In genomic region chr2:58545300-58546280, GRCh38 we compare ENCODE assay signal across 33 cellular contexts.
DNase-seq lines count a peak whose midpoint lies in the region; ATAC-seq, FAIRE-seq and TF ChIP-seq lines count a peak whose summit lies in the region.
"Had no signal": no experiment of that assay in that cellular context is flagged by ENCODE, and none has a peak within 500 bp of the region (broad histone marks: within the 10 kb centered on the region; RNA-seq: fewer than 3 reads in every experiment).

No MANE protein-coding gene starts in this region.

- H3K27me3 ChIP-seq in smooth muscle cell (ENCODE audit: low read depth), result no peaks in the 10 kb centered on the region
- H3K27me3 ChIP-seq: BE2C had no signal

- H2AFZ ChIP-seq in smooth muscle cell (ENCODE audit: low read depth), result no peak overlapping the region
- H2AFZ ChIP-seq: GM23248 had no signal

- no peaks in the 10 kb centered on the region for H3K79me2 ChIP-seq in smooth muscle cell (ENCODE audit: low read depth)

- DNase-seq in stimulated activated CD4-positive, alpha-beta T cell treated with anti-CD3 and anti-CD28 coated beads, Interleukin-12 subunit alpha, Interleukin-12 subunit beta, amount 100 ng/mL, for 4 hours, result no peak
- no peak for DNase-seq in NCI-H345 treated with DMSO at 0.1 percent for 48 hours (lab: John Stamatoyannopoulos, UW; ENCODE audit: unreplicated experiment)
- no peak for DNase-seq in smooth muscle cell (lab: John Stamatoyannopoulos, UW; ENCODE audit: unreplicated experiment)
- DNase-seq in activated CD8-positive, alpha-beta memory T cell treated with anti-CD3 and anti-CD28 coated beads, Interleukin-2, amount 50 U/mL, for 4 hours, result no peak
- DNase-seq: ACHN; BE2C; CD8-positive, alpha-beta memory T cell; DMS 273 treated with DMSO at 0.1 percent for 48 hours; DMS79; EL; GF-D8; GM23248; KBM-7; MV-4-11; NCI-H1105; NCI-H146; NCI-H2029; NCI-H446 treated with DMSO at 0.1 percent for 48 hours; NCI-H526; NCI-H82; NK-92 treated with Interleukin-12 subunit alpha and Interleukin-12 subunit beta, amount 100 ng/mL, for 24 hours; PC-3; SK-N-SH; SW 1271; T-helper 2 cell had no signal

- H3K9ac ChIP-seq in smooth muscle cell (ENCODE audit: low read depth), result no peak overlapping the region
- H3K9ac ChIP-seq: GM23248, SK-N-SH had no signal

- no peak overlapping the region for H3K27ac ChIP-seq in smooth muscle cell (ENCODE audit: low read depth)
- H3K27ac ChIP-seq: 22Rv1, GM23248 had no signal

- H3K4me3 ChIP-seq in smooth muscle cell, result no peak overlapping the region
- H3K4me3 ChIP-seq: GM23248, HAP-1 had no signal

- H3F3A ChIP-seq in smooth muscle cell (ENCODE audit: low read depth), result peaks cover 5% of the 10 kb centered on the region

- peak; percentile 70 for ATAC-seq in GM21717 (IDR thresholded peaks at IDR 0.05; ENCODE audit: unreplicated experiment)
- peak; percentile 47 for ATAC-seq in HG02870 (IDR thresholded peaks at IDR 0.05; ENCODE audit: unreplicated experiment)
- peak; percentile 54 for ATAC-seq in HG03469 (IDR thresholded peaks at IDR 0.05; ENCODE audit: unreplicated experiment)
- ATAC-seq: PC-3 had no signal

- no peaks in the 10 kb centered on the region for H3K36me3 ChIP-seq in smooth muscle cell (ENCODE audit: low read depth)
- H3K36me3 ChIP-seq: BE2C, HAP-1 had no signal

- no peak for TF ChIP-seq CTCF in smooth muscle cell (IDR thresholded peaks at IDR 0.05; ENCODE audit: borderline replicate concordance, insufficient read depth, poor library complexity, severe bottlenecking)

- peaks cover 13% of the 10 kb centered on the region for H3K4me1 ChIP-seq in smooth muscle cell (ENCODE audit: low read depth)
- H3K4me1 ChIP-seq: BE2C had no signal

- no peaks in the 10 kb centered on the region for H3K9me3 ChIP-seq in smooth muscle cell (replicated peaks; ENCODE audit: low read depth)
- H3K9me3 ChIP-seq: BE2C, HAP-1, SK-N-SH had no signal

- H4K20me1 ChIP-seq in smooth muscle cell (ENCODE audit: low read depth), result no peaks in the 10 kb centered on the region

- no peak overlapping the region for H3K4me2 ChIP-seq in smooth muscle cell
- H3K4me2 ChIP-seq: SK-N-SH had no signal

- WGBS in smooth muscle cell (ENCODE audit: low lambda C conversion rate), result 94% methylated on average over 3 of the region's 3 CpGs

- FAIRE-seq in G401.6 (lab: Jason Lieb, UNC), result peak; percentile 98
- FAIRE-seq: GM12892, HTR-8/SVneo had no signal
